In the genomic region with DNA sequence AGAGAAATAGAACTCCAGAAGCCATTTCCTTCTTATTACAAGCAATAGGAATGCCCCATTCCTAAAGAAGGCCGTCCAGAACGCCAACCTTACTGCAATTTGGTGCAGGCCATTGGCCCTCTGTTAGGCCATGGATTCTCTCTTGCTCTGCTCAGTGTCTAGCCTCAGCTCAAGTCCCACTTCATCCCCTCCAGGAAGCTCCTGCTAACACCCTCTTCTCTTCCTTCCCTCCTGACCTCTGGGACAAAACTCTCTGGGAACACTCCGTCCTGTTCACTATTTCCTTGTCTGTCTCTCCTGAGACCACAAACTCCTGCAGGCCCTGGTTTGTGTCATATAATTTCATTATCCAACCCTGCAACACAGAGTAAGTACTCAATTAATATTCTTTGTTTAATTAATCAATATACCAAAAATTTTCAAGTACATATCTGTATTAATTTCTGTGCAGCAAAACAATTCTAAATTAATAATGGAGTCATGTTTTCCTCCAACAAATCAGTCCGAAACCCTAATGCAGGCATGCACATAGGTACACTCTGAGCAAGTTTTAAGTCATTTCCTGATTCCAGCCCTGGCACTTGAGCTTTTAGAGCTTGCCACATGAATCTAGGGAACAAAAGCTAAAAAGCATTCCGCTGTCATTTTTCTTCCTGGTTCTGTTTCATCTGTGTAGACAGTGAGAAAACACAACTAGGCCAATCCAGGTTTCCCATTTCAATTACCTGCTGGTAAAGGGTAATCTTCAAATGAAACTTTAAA, we compare ENCODE assay signal across 1 cellular context.
TF ChIP-seq lines count a peak whose summit lies in the region.

No MANE protein-coding gene starts in this region.

TF ChIP-seq in GM23338, 12 proteins besides CTCF, POLR2A, EP300 and RAD21 (continued from another document):
- TF ChIP-seq, protein P1, sequence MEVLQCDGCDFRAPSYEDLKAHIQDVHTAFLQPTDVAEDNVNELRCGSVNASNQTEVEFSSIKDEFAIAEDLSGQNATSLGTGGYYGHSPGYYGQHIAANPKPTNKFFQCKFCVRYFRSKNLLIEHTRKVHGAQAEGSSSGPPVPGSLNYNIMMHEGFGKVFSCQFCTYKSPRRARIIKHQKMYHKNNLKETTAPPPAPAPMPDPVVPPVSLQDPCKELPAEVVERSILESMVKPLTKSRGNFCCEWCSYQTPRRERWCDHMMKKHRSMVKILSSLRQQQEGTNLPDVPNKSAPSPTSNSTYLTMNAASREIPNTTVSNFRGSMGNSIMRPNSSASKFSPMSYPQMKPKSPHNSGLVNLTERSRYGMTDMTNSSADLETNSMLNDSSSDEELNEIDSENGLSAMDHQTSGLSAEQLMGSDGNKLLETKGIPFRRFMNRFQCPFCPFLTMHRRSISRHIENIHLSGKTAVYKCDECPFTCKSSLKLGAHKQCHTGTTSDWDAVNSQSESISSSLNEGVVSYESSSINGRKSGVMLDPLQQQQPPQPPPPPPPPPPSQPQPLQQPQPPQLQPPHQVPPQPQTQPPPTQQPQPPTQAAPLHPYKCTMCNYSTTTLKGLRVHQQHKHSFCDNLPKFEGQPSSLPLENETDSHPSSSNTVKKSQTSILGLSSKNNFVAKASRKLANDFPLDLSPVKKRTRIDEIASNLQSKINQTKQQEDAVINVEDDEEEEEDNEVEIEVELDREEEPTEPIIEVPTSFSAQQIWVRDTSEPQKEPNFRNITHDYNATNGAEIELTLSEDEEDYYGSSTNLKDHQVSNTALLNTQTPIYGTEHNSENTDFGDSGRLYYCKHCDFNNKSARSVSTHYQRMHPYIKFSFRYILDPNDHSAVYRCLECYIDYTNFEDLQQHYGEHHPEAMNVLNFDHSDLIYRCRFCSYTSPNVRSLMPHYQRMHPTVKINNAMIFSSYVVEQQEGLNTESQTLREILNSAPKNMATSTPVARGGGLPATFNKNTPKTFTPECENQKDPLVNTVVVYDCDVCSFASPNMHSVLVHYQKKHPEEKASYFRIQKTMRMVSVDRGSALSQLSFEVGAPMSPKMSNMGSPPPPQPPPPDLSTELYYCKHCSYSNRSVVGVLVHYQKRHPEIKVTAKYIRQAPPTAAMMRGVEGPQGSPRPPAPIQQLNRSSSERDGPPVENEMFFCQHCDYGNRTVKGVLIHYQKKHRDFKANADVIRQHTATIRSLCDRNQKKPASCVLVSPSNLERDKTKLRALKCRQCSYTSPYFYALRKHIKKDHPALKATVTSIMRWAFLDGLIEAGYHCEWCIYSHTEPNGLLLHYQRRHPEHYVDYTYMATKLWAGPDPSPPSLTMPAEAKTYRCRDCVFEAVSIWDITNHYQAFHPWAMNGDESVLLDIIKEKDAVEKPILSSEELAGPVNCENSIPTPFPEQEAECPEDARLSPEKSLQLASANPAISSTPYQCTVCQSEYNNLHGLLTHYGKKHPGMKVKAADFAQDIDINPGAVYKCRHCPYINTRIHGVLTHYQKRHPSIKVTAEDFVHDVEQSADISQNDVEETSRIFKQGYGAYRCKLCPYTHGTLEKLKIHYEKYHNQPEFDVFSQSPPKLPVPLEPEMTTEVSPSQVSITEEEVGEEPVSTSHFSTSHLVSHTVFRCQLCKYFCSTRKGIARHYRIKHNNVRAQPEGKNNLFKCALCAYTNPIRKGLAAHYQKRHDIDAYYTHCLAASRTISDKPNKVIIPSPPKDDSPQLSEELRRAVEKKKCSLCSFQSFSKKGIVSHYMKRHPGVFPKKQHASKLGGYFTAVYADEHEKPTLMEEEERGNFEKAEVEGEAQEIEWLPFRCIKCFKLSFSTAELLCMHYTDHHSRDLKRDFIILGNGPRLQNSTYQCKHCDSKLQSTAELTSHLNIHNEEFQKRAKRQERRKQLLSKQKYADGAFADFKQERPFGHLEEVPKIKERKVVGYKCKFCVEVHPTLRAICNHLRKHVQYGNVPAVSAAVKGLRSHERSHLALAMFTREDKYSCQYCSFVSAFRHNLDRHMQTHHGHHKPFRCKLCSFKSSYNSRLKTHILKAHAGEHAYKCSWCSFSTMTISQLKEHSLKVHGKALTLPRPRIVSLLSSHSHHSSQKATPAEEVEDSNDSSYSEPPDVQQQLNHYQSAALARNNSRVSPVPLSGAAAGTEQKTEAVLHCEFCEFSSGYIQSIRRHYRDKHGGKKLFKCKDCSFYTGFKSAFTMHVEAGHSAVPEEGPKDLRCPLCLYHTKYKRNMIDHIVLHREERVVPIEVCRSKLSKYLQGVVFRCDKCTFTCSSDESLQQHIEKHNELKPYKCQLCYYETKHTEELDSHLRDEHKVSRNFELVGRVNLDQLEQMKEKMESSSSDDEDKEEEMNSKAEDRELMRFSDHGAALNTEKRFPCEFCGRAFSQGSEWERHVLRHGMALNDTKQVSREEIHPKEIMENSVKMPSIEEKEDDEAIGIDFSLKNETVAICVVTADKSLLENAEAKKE (CRISPR knock-in tag; IDR thresholded peaks at IDR 0.05), result no peak
- TF ChIP-seq, protein P2, sequence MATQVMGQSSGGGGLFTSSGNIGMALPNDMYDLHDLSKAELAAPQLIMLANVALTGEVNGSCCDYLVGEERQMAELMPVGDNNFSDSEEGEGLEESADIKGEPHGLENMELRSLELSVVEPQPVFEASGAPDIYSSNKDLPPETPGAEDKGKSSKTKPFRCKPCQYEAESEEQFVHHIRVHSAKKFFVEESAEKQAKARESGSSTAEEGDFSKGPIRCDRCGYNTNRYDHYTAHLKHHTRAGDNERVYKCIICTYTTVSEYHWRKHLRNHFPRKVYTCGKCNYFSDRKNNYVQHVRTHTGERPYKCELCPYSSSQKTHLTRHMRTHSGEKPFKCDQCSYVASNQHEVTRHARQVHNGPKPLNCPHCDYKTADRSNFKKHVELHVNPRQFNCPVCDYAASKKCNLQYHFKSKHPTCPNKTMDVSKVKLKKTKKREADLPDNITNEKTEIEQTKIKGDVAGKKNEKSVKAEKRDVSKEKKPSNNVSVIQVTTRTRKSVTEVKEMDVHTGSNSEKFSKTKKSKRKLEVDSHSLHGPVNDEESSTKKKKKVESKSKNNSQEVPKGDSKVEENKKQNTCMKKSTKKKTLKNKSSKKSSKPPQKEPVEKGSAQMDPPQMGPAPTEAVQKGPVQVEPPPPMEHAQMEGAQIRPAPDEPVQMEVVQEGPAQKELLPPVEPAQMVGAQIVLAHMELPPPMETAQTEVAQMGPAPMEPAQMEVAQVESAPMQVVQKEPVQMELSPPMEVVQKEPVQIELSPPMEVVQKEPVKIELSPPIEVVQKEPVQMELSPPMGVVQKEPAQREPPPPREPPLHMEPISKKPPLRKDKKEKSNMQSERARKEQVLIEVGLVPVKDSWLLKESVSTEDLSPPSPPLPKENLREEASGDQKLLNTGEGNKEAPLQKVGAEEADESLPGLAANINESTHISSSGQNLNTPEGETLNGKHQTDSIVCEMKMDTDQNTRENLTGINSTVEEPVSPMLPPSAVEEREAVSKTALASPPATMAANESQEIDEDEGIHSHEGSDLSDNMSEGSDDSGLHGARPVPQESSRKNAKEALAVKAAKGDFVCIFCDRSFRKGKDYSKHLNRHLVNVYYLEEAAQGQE (IDR thresholded peaks at IDR 0.05; ENCODE audit: unreplicated experiment), result no peak
- TF ChIP-seq, protein P3, sequence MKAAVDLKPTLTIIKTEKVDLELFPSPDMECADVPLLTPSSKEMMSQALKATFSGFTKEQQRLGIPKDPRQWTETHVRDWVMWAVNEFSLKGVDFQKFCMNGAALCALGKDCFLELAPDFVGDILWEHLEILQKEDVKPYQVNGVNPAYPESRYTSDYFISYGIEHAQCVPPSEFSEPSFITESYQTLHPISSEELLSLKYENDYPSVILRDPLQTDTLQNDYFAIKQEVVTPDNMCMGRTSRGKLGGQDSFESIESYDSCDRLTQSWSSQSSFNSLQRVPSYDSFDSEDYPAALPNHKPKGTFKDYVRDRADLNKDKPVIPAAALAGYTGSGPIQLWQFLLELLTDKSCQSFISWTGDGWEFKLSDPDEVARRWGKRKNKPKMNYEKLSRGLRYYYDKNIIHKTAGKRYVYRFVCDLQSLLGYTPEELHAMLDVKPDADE (IDR thresholded peaks at IDR 0.05), result no peak
- TF ChIP-seq STAT1 (IDR thresholded peaks at IDR 0.05; ENCODE audit: unreplicated experiment) (no peak), EZH2phosphoT487 (IDR thresholded peaks at IDR 0.05; ENCODE audit: unreplicated experiment) (no peak), NANOG (IDR thresholded peaks at IDR 0.05; ENCODE audit: borderline replicate concordance) (no peak), EZH2 (IDR thresholded peaks at IDR 0.05; ENCODE audit: low read depth, unreplicated experiment) (no peak), ZNF114 (CRISPR knock-in tag; IDR thresholded peaks at IDR 0.05) (no peak), POLR2AphosphoS5 (IDR thresholded peaks at IDR 0.05; ENCODE audit: low read depth) (no peak), ZNF331 (CRISPR knock-in tag; IDR thresholded peaks at IDR 0.05; ENCODE audit: low read depth) (no peak)
